In genomic region chr16:85717393-85718152, GRCh38 we compare ENCODE assay signal across 8 cellular contexts. TPM values are rescaled to one million over a fixed set of nuclear protein-coding genes. Genes with fewer than 3 reads are reported as not detected.
DNase-seq lines count a peak whose midpoint lies in the region; ATAC-seq and TF ChIP-seq lines count a peak whose summit lies in the region.

No MANE protein-coding gene starts in this region.

- no peak overlapping the region for H3K4me3 Mint-ChIP-seq in T-helper 17 cell

- intact Hi-C loops in gastrocnemius medialis (cut with DNase I; ENCODE audit: low total_unique reads), result loop anchor here (2.0 to 10.0 kb wide), 4 partner anchors 59 to 440 kb away; partner anchors contain the start of gene GSE1

- peaks cover 16% of the 10 kb centered on the region for H3K27me3 Mint-ChIP-seq in T-helper 17 cell

- H3K4me1 ChIP-seq in right atrium auricular region (no peaks in the 10 kb centered on the region), gastrocnemius medialis (peaks cover 26 to 29% of the 10 kb centered on the region in 2 donors)

- H3K27ac ChIP-seq in right atrium auricular region (no peak overlapping the region), gastrocnemius medialis (peak overlapping the region in 1 of 4 donors; percentile 15)

- H3K27ac Mint-ChIP-seq in T-helper 17 cell, result peak overlapping the region; percentile 39

- no peak for TF ChIP-seq POLR2A in gastrocnemius medialis (IDR thresholded peaks at IDR 0.05)

- H3K9me3 ChIP-seq in T-helper 17 cell (ENCODE audit: control insufficient read depth, low read length, poor library complexity, severe bottlenecking) (no peaks in the 10 kb centered on the region), right atrium auricular region (no peaks in the 10 kb centered on the region), gastrocnemius medialis (no peaks in the 10 kb centered on the region)

- DNase-seq in G401 (ENCODE audit: low spot score) (peak; percentile 76), NCI-H128 (lab: John Stamatoyannopoulos, UW; ENCODE audit: unreplicated experiment) (peak; percentile 29), T-helper 17 cell (peak; percentile 19 to 33 (median 25)), amygdala (lab: John Stamatoyannopoulos, UW) (peak in 37 of 56 donors; percentile 6 to 78 (median 31)), right atrium auricular region (ENCODE audit: low spot score) (peak; percentile 74), gastrocnemius medialis (peak; percentile 34 to 54)

- in situ Hi-C loops in G401 (cut with HindIII; ENCODE audit: low sequenced_read_pairs), result no loop called here
- in situ Hi-C loops in gastrocnemius medialis (cut with MboI; ENCODE audit: low sequenced_read_pairs in 4 of 4), result loop anchor here in 1 of 4 donors (10.0 to 25.0 kb wide), 3 partner anchors 53 to 455 kb away; no protein-coding TSS in a partner anchor

- ATAC-seq in T-helper 17 cell (peak; percentile 49), gastrocnemius medialis (peak in 1 of 2 donors; percentile 38), GM18870 (IDR thresholded peaks at IDR 0.05; ENCODE audit: unreplicated experiment) (no peak), GM21390 (IDR thresholded peaks at IDR 0.05; ENCODE audit: unreplicated experiment) (no peak)

- peaks cover 7% of the 10 kb centered on the region for H3K4me1 Mint-ChIP-seq in T-helper 17 cell

- H3K4me3 ChIP-seq in right atrium auricular region, result no peak overlapping the region
- no peak overlapping the region for H3K4me3 ChIP-seq in gastrocnemius medialis

- H3K36me3 ChIP-seq in right atrium auricular region (no peaks in the 10 kb centered on the region), gastrocnemius medialis (no peaks in the 10 kb centered on the region)

- H3K27me3 ChIP-seq in right atrium auricular region (no peaks in the 10 kb centered on the region), gastrocnemius medialis (no peaks in the 10 kb centered on the region)

- H3K36me3 Mint-ChIP-seq in T-helper 17 cell (ENCODE audit: low read depth), result no peaks in the 10 kb centered on the region

- peak; percentile 62 to 91 for TF ChIP-seq CTCF in right atrium auricular region (IDR thresholded peaks at IDR 0.05)
- peak; percentile 69 to 84 (median 82) for TF ChIP-seq CTCF in gastrocnemius medialis (IDR thresholded peaks at IDR 0.05 in 4 of 5, conservative IDR thresholded peaks at IDR 0.05 in 1 of 5)

RNA-seq across cellular contexts. Expression of gene GINS2, which starts 28.8 kb away (rescaled TPM):
- total RNA-seq in G401 (2014; rRNA removed; shearing (Covaris generic)), result 47.8 and 48.9 TPM in 2 replicates
- total RNA-seq in T-helper 17 cell (1 to 10 TPM in 1 of 2 donors, under 1 TPM in 1; 0.86 to 1.5 TPM), right atrium auricular region (under 1 TPM in 1 of 2 donors, not detected in 1; 0.15 TPM), gastrocnemius medialis (1 to 10 TPM in 2 of 4 donors, under 1 TPM in 1, not detected in 1; 0.33 to 1.6 (median 1.6) TPM)

RNA-seq across cellular contexts. Expression of gene C16orf74, which starts 33.3 kb away (rescaled TPM):
- total RNA-seq in G401 (2014; rRNA removed; shearing (Covaris generic)), result 1.4 and 13.4 TPM in 2 replicates
- 1 to 10 TPM; 4.6 to 7.2 TPM for total RNA-seq in T-helper 17 cell
- 1 to 10 TPM in 1 of 2 donors, under 1 TPM in 1; 0.79 to 1.4 TPM for total RNA-seq in right atrium auricular region
- total RNA-seq in gastrocnemius medialis, result 1 to 10 TPM in 1 of 4 donors, not detected in 3; 1.3 TPM

Comparison
In these comparisons a context has a peak if more than half of its experiments do, and no peak if none do; other contexts are left out.
1. DNase-seq: peak in every context shown above with its lines; median percentile 76 in G401; 74 in right atrium auricular region; 44 in gastrocnemius medialis; 31 in amygdala; 29 in NCI-H128; 25 in T-helper 17 cell.
2. RNA of gene GINS2, which starts 28.8 kb away (total RNA-seq): 47.8 to 48.9 TPM in G401; 0.33 to 1.6 TPM in gastrocnemius medialis, 0.86 to 1.5 TPM in T-helper 17 cell and 0.15 TPM in right atrium auricular region; every median in the first group is over 10 times any median in the second.